Comparison of ENCODE assay signal across 21 cellular contexts in the genomic region with DNA sequence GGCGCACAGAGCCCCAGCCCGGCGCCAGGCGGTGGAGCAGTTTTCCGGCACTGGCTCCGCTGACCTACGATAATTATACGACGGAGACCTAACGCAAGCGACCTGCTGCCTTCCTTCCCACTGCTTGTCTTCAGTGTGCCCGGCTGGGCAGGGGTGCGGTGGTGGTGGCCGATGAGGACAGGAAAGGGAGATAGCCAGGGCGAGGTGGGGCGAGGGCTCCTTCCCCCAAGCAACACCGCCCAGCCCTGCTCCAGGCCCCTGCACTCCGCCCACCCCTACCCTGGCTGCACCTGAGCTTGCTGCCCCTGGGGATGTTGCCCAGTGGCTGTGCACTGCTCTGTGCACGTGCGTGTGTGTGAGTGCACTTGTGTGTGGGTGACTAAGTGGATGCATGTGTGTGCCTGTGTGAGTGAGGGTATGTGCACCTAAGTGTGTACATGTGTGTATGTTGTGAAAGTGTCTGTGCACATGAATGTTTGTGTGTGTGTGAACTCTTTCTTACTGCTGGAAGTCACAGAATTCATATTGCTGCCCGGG. TPM values are rescaled to one million over a fixed set of nuclear protein-coding genes. Genes with fewer than 3 reads are reported as not detected.
DNase-seq lines count a peak whose midpoint lies in the region; ATAC-seq and TF ChIP-seq lines count a peak whose summit lies in the region.
"Had no signal": no experiment of that assay in that cellular context is flagged by ENCODE, and none has a peak within 500 bp of the region (broad histone marks: within the 10 kb centered on the region; RNA-seq: fewer than 3 reads in every experiment).

No MANE protein-coding gene starts in this region.

- H3K27me3 ChIP-seq in right atrium auricular region (no peaks in the 10 kb centered on the region), lower lobe of right lung (ENCODE audit: low read depth) (no peaks in the 10 kb centered on the region)
- H3K27me3 ChIP-seq: BLaER1 had no signal

- H3K27ac ChIP-seq in right atrium auricular region (no peak overlapping the region), lower lobe of right lung (no peak overlapping the region)
- H3K27ac ChIP-seq: BLaER1, KMS-11 had no signal

- peaks cover 10% of the 10 kb centered on the region for H3K9me3 Mint-ChIP-seq in chondrocyte (ENCODE audit: low read depth)
- H3K9me3 Mint-ChIP-seq in stimulated activated memory B cell treated with anti-CD40 and anti-IgM and Interleukin-4, amounts not matched to agents 10 μg/mL and 1 μg/mL and 100 μg/mL, for 72 hours = no peaks in the 10 kb centered on the region
- no peaks in the 10 kb centered on the region for H3K9me3 Mint-ChIP-seq in activated CD8-positive, alpha-beta T cell treated with anti-CD3 and anti-CD28 coated beads, Interleukin-2, amount 10 ng/mL, durations not matched to agents 7 days and 5 days (ENCODE audit: insufficient read depth)
- H3K9me3 Mint-ChIP-seq: CD8-positive, alpha-beta T cell had no signal

- POLR2A ChIA-PET in activated CD8-positive, alpha-beta T cell treated with anti-CD3 and anti-CD28 coated beads, Interleukin-2, amount 10 ng/mL, durations not matched to agents 7 days and 5 days (lab: Charles Lee) = no interaction called here

- H3K4me3 ChIP-seq in right atrium auricular region (no peak overlapping the region), lower lobe of right lung (no peak overlapping the region)
- H3K4me3 ChIP-seq: BLaER1, HAP-1 had no signal

- H3K36me3 ChIP-seq in right atrium auricular region (peaks cover 31% of the 10 kb centered on the region), lower lobe of right lung (peaks cover 42% of the 10 kb centered on the region)
- H3K36me3 ChIP-seq: HAP-1 had no signal

- H3K27ac Mint-ChIP-seq in chondrocyte (ENCODE audit: unreplicated experiment) = no peak overlapping the region
- peak overlapping the region; percentile 85 for H3K27ac Mint-ChIP-seq in stimulated activated memory B cell treated with anti-CD40 and anti-IgM and Interleukin-4, amounts not matched to agents 10 μg/mL and 1 μg/mL and 100 μg/mL, for 72 hours
- H3K27ac Mint-ChIP-seq in activated CD8-positive, alpha-beta T cell treated with anti-CD3 and anti-CD28 coated beads, Interleukin-2, amount 10 ng/mL, durations not matched to agents 7 days and 5 days = no peak overlapping the region
- H3K27ac Mint-ChIP-seq: CD8-positive, alpha-beta T cell had no signal

- peaks cover 0 to 2% of the 10 kb centered on the region in 2 donors for H3K4me1 ChIP-seq in right atrium auricular region
- no peaks in the 10 kb centered on the region for H3K4me1 ChIP-seq in lower lobe of right lung
- H3K4me1 ChIP-seq: HAP-1 had no signal

- no peaks in the 10 kb centered on the region for H3K27me3 Mint-ChIP-seq in chondrocyte (ENCODE audit: low read depth)
- H3K27me3 Mint-ChIP-seq in stimulated activated memory B cell treated with anti-CD40 and anti-IgM and Interleukin-4, amounts not matched to agents 10 μg/mL and 1 μg/mL and 100 μg/mL, for 72 hours = no peaks in the 10 kb centered on the region
- no peaks in the 10 kb centered on the region for H3K27me3 Mint-ChIP-seq in activated CD8-positive, alpha-beta T cell treated with anti-CD3 and anti-CD28 coated beads, Interleukin-2, amount 10 ng/mL, durations not matched to agents 7 days and 5 days (ENCODE audit: low read depth)

- intact Hi-C loops in Right ventricle myocardium superior (cut with DNase I) (no loop called here), lower lobe of right lung (cut with DNase I) (no loop called here)

- H3K4me3 Mint-ChIP-seq in chondrocyte (ENCODE audit: unreplicated experiment) = no peak overlapping the region
- no peak overlapping the region for H3K4me3 Mint-ChIP-seq in stimulated activated memory B cell treated with anti-CD40 and anti-IgM and Interleukin-4, amounts not matched to agents 10 μg/mL and 1 μg/mL and 100 μg/mL, for 72 hours
- no peak overlapping the region for H3K4me3 Mint-ChIP-seq in activated CD8-positive, alpha-beta T cell treated with anti-CD3 and anti-CD28 coated beads, Interleukin-2, amount 10 ng/mL, durations not matched to agents 7 days and 5 days
- H3K4me3 Mint-ChIP-seq: CD8-positive, alpha-beta T cell had no signal

- CTCF ChIA-PET in activated CD8-positive, alpha-beta T cell treated with anti-CD3 and anti-CD28 coated beads, Interleukin-2, amount 10 ng/mL, durations not matched to agents 7 days and 5 days (lab: Charles Lee) = interaction anchor here (1.7 kb wide), 1 partner anchor 9 kb away, joined by 4 read pairs; no protein-coding TSS in a partner anchor

- TF ChIP-seq CTCF in right atrium auricular region (IDR thresholded peaks at IDR 0.05) = no peak
- no peak for TF ChIP-seq CTCF in chondrocyte (IDR thresholded peaks at IDR 0.05)
- TF ChIP-seq CTCF in lower lobe of right lung (IDR thresholded peaks at IDR 0.05) = no peak

- H3K4me1 Mint-ChIP-seq in chondrocyte (ENCODE audit: low read depth) = no peaks in the 10 kb centered on the region
- peaks cover 62% of the 10 kb centered on the region for H3K4me1 Mint-ChIP-seq in stimulated activated memory B cell treated with anti-CD40 and anti-IgM and Interleukin-4, amounts not matched to agents 10 μg/mL and 1 μg/mL and 100 μg/mL, for 72 hours
- peaks cover 21% of the 10 kb centered on the region for H3K4me1 Mint-ChIP-seq in activated CD8-positive, alpha-beta T cell treated with anti-CD3 and anti-CD28 coated beads, Interleukin-2, amount 10 ng/mL, durations not matched to agents 7 days and 5 days (ENCODE audit: low read depth)

- peak; percentile 46 for DNase-seq in Right ventricle myocardium superior
- DNase-seq in right atrium auricular region (ENCODE audit: low spot score) = no peak
- DNase-seq in chondrocyte (ENCODE audit: low spot score) = peak; percentile 96
- DNase-seq in lower lobe of right lung = peak; percentile 48
- DNase-seq in cerebellar cortex (ENCODE audit: low spot score) = no peak
- no peak for DNase-seq in SW480 (ENCODE audit: low spot score)
- no peak for DNase-seq in activated CD8-positive, alpha-beta T cell treated with anti-CD3 and anti-CD28 coated beads, Interleukin-2, amount 10 ng/mL, durations not matched to agents 7 days and 5 days
- DNase-seq: Calu3; CD8-positive, alpha-beta T cell; GF-D8; MV-4-11; NCI-H1417; NCI-H187; NCI-H2107; NCI-H2227 treated with DMSO at 0.1 percent for 48 hours; NCI-H524 had no signal

- ATAC-seq in Right ventricle myocardium superior (ENCODE audit: poor library complexity) = no peak
- peak in 1 of 2 donors; percentile 5 for ATAC-seq in lower lobe of right lung
- ATAC-seq in stimulated activated memory B cell treated with anti-CD40 and anti-IgM and Interleukin-4, amounts not matched to agents 10 μg/mL and 1 μg/mL and 100 μg/mL, for 72 hours = no peak
- no peak for ATAC-seq in activated CD8-positive, alpha-beta T cell treated with anti-CD3 and anti-CD28 coated beads, Interleukin-2, amount 10 ng/mL, durations not matched to agents 7 days and 5 days
- ATAC-seq: CD8-positive, alpha-beta T cell had no signal

- H3K36me3 Mint-ChIP-seq in chondrocyte (ENCODE audit: low read depth) = peaks cover 16% of the 10 kb centered on the region
- peaks cover 72% of the 10 kb centered on the region for H3K36me3 Mint-ChIP-seq in stimulated activated memory B cell treated with anti-CD40 and anti-IgM and Interleukin-4, amounts not matched to agents 10 μg/mL and 1 μg/mL and 100 μg/mL, for 72 hours
- peaks cover 21% of the 10 kb centered on the region for H3K36me3 Mint-ChIP-seq in activated CD8-positive, alpha-beta T cell treated with anti-CD3 and anti-CD28 coated beads, Interleukin-2, amount 10 ng/mL, durations not matched to agents 7 days and 5 days (ENCODE audit: low read depth)

- H3K9me3 ChIP-seq in right atrium auricular region = no peaks in the 10 kb centered on the region
- H3K9me3 ChIP-seq in lower lobe of right lung = no peaks in the 10 kb centered on the region
- H3K9me3 ChIP-seq: BLaER1 had no signal

RNA-seq across cellular contexts. Expression of a gene that starts 42.6 kb away (rescaled TPM):
- 0.54 TPM for total RNA-seq in Right ventricle myocardium superior
- 1 to 10 TPM in 1 of 2 donors, under 1 TPM in 1; 0.15 to 1.1 TPM for total RNA-seq in right atrium auricular region
- 0.05 TPM in 1 of 3 replicates, not detected in the others for total RNA-seq in chondrocyte
- total RNA-seq in lower lobe of right lung = 6.0 TPM
- total RNA-seq in activated CD8-positive, alpha-beta T cell treated with anti-CD3 and anti-CD28 coated beads, Interleukin-2, amount 10 ng/mL, durations not matched to agents 7 days and 5 days = 10 to 100 TPM; 91.2 to 95.2 TPM
- total RNA-seq: Calu3, HT-29 had no signal

RNA-seq across cellular contexts. Expression of a gene that starts 56.6 kb away (rescaled TPM):
- total RNA-seq in Right ventricle myocardium superior (50.5 TPM), right atrium auricular region (10 to 100 TPM; 45.1 to 54.1 TPM), chondrocyte (24.6 to 35.8 TPM (median 34.2 TPM) in 3 replicates), lower lobe of right lung (66.4 TPM)
- 10 to 100 TPM; 32.6 to 33.2 TPM for total RNA-seq in activated CD8-positive, alpha-beta T cell treated with anti-CD3 and anti-CD28 coated beads, Interleukin-2, amount 10 ng/mL, durations not matched to agents 7 days and 5 days

Comparison
In these comparisons a context has a peak if more than half of its experiments do, and no peak if none do; other contexts are left out.
1. DNase-seq: peak in Right ventricle myocardium superior (single experiment), chondrocyte (single experiment) and lower lobe of right lung (single experiment); none in right atrium auricular region (single experiment), cerebellar cortex (single experiment), SW480 (single experiment) and activated CD8-positive, alpha-beta T cell treated with anti-CD3 and anti-CD28 coated beads, Interleukin-2, amount 10 ng/mL, durations not matched to agents 7 days and 5 days (single experiment).
2. RNA of a gene that starts 42.6 kb away (total RNA-seq): 91.2 to 95.2 TPM in activated CD8-positive, alpha-beta T cell treated with anti-CD3 and anti-CD28 coated beads, Interleukin-2, amount 10 ng/mL, durations not matched to agents 7 days and 5 days; 6.0 TPM in lower lobe of right lung (single experiment), 0.15 to 1.1 TPM in right atrium auricular region, 0.54 TPM in Right ventricle myocardium superior (single experiment) and 0.05 TPM in chondrocyte; every median in the first group is over 10 times any median in the second.